8 cellular contexts compared by ENCODE assay signal in genomic region chrX:1212532-1212931, GRCh38. TPM values are rescaled to one million over a fixed set of nuclear protein-coding genes. Genes with fewer than 3 reads are reported as not detected.
DNase-seq lines count a peak whose midpoint lies in the region; ATAC-seq lines count a peak whose summit lies in the region.
"Had no signal": no experiment of that assay in that cellular context is flagged by ENCODE, and none has a peak within 500 bp of the region (broad histone marks: within the 10 kb centered on the region; RNA-seq: fewer than 3 reads in every experiment).

Gene CRLF2, minus strand, starts transcription at chrX:1212649. Its CDS starts 15 bp downstream, at chrX:1212634.

- no peak within 1 kb of the TSS for H3K27ac ChIP-seq in neuronal stem cell (replicated peaks; ENCODE audit: low read length)
- H3K27ac ChIP-seq: SJSA1 had no signal

- H4K8ac ChIP-seq in neuronal stem cell (ENCODE audit: low read depth, low read length), result no peak within 1 kb of the TSS

- peaks cover 0 to 2% of the 10 kb centered on the region in 2 donors for H3K9me3 ChIP-seq in neuronal stem cell (replicated peaks in 1 of 2; ENCODE audit: control insufficient read depth in 2 of 2, insufficient read depth in 1 of 2, low read depth in 1 of 2, low read length in 2 of 2)
- H3K9me3 ChIP-seq: SJSA1 had no signal

- H2AFZ ChIP-seq in neuronal stem cell (ENCODE audit: low read length), result no peak within 1 kb of the TSS

- peak; percentile 76 for ATAC-seq in GM18519 (IDR thresholded peaks at IDR 0.05; ENCODE audit: low FRiP score, unreplicated experiment)
- ATAC-seq in HG02938 (IDR thresholded peaks at IDR 0.05; ENCODE audit: unreplicated experiment), result peak; percentile 59

- no peaks in the 10 kb centered on the region for H3K27me3 ChIP-seq in neuronal stem cell (ENCODE audit: control insufficient read depth in 3 of 3, insufficient read depth in 3 of 3, low read depth in 1 of 3, low read length in 3 of 3)
- H3K27me3 ChIP-seq: SJSA1 had no signal

- WGBS in neuronal stem cell (ENCODE audit: extremely low coverage in 2 of 2, insufficient read length in 2 of 2, insufficient replicate concordance in 1 of 2), 2 donors, result no CpG with 5 or more reads among the region's 5 CpGs

- H2BK15ac ChIP-seq in neuronal stem cell (ENCODE audit: low read length), result no peak within 1 kb of the TSS

- H3K14ac ChIP-seq in neuronal stem cell (ENCODE audit: low read length), result no peak within 1 kb of the TSS

- no peak within 1 kb of the TSS for H2BK120ac ChIP-seq in neuronal stem cell (ENCODE audit: low read depth, low read length)

- H3K9ac ChIP-seq in neuronal stem cell (ENCODE audit: low read depth, low read length, poor library complexity), result no peak within 1 kb of the TSS

- no peak within 1 kb of the TSS for H3K4me3 ChIP-seq in neuronal stem cell (ENCODE audit: low read length in 2 of 2)
- H3K4me3 ChIP-seq: SJSA1 had no signal

- no peak within 1 kb of the TSS for H3K18ac ChIP-seq in neuronal stem cell (ENCODE audit: low read length)

- H3K23ac ChIP-seq in neuronal stem cell (ENCODE audit: low read depth, low read length, poor library complexity), result no peak within 1 kb of the TSS

- no peak within 1 kb of the TSS for H2BK5ac ChIP-seq in neuronal stem cell (ENCODE audit: low read length)

- H3K36me3 ChIP-seq in neuronal stem cell (replicated peaks in 1 of 2; ENCODE audit: control insufficient read depth in 2 of 2, insufficient read depth in 2 of 2, low read length in 2 of 2), result no peaks in the 10 kb centered on the region
- H3K36me3 ChIP-seq: SJSA1 had no signal

- H3K4ac ChIP-seq in neuronal stem cell (ENCODE audit: low read length), result no peak within 1 kb of the TSS

- H3K4me2 ChIP-seq in neuronal stem cell (ENCODE audit: insufficient read depth, low read length, poor library complexity, severe bottlenecking), result peak within 1 kb of the TSS; percentile 18

- no peaks in the 10 kb centered on the region for H3K4me1 ChIP-seq in neuronal stem cell (ENCODE audit: control insufficient read depth in 2 of 2, insufficient read depth in 1 of 2, low read depth in 1 of 2, low read length in 2 of 2)
- H3K4me1 ChIP-seq: SJSA1 had no signal

- DNase-seq in SW480 (ENCODE audit: low spot score), result peak; percentile 68
- no peak for DNase-seq in neuronal stem cell (ENCODE audit: low spot score)
- DNase-seq in kidney glomerular epithelial cell (lab: John Stamatoyannopoulos, UW), result no peak
- no peak for DNase-seq in COR-L47 (lab: John Stamatoyannopoulos, UW)
- no peak for DNase-seq in amygdala (lab: John Stamatoyannopoulos, UW)

- H3K79me1 ChIP-seq in neuronal stem cell (ENCODE audit: low read depth, low read length), result no peaks in the 10 kb centered on the region

- H4K91ac ChIP-seq in neuronal stem cell (ENCODE audit: low read depth, low read length, poor library complexity), result no peak within 1 kb of the TSS

- H2BK12ac ChIP-seq in neuronal stem cell (ENCODE audit: low read length), result no peak within 1 kb of the TSS

- H2AK5ac ChIP-seq in neuronal stem cell (ENCODE audit: low read depth, low read length), result no peak within 1 kb of the TSS

RNA-seq across cellular contexts. Expression of gene CRLF2, which starts in this region (rescaled TPM):
- polyA plus RNA-seq in neuronal stem cell (2013, experiment 1 of 2), result not detected
- polyA plus RNA-seq in neuronal stem cell (2013, experiment 2 of 2), result not detected
